In genomic region chr2:176956791-176957190, GRCh38 we compare ENCODE assay signal across 7 cellular contexts.
"Had no signal": no experiment of that assay in that cellular context is flagged by ENCODE, and none has a peak within 500 bp of the region (broad histone marks: within the 10 kb centered on the region; RNA-seq: fewer than 3 reads in every experiment).

No MANE protein-coding gene starts in this region.

- H3K27me3 Mint-ChIP-seq: IgD-negative memory B cell had no signal

- H3K27ac Mint-ChIP-seq: IgD-negative memory B cell had no signal

- H3K4me3 Mint-ChIP-seq: IgD-negative memory B cell had no signal

- H3K4me1 Mint-ChIP-seq: IgD-negative memory B cell had no signal

- H3K9me3 Mint-ChIP-seq: IgD-negative memory B cell had no signal

- DNase-seq: IMR-90, KBM-7, KG1 had no signal

- ATAC-seq: HepG2, K562 had no signal

- H3K27ac ChIP-seq: HL-60 had no signal
